In genomic region chr14:21267886-21268611, GRCh38 we compare ENCODE assay signal across 8 cellular contexts. TPM values are rescaled to one million over a fixed set of nuclear protein-coding genes. Genes with fewer than 3 reads are reported as not detected.
DNase-seq lines count a peak whose midpoint lies in the region; ATAC-seq and TF ChIP-seq lines count a peak whose summit lies in the region.

No MANE protein-coding gene starts in this region.

- no peak overlapping the region for H4K5ac ChIP-seq in IMR-90 (ENCODE audit: low read depth, low read length)

- peaks cover 19% of the 10 kb centered on the region for H3K36me3 ChIP-seq in IMR-90 (ENCODE audit: control insufficient read depth, insufficient read depth, low read length)

- no peak overlapping the region for H2BK15ac ChIP-seq in IMR-90 (ENCODE audit: low read depth, low read length)

- DNase-seq in AG04449 (ENCODE audit: low read depth, low spot score) (no peak), IMR-90 (peak; percentile 49), cardiac fibroblast (ENCODE audit: low read depth in 2 of 2) (peak; percentile 32 to 74)
- no peak for DNase-seq in activated CD4-positive, CD25-positive, alpha-beta regulatory T cell treated with anti-CD3 and anti-CD28 coated beads, Interleukin-2, amount 50 U/mL, for 72 hours

- H2BK120ac ChIP-seq in IMR-90 (ENCODE audit: low read depth, low read length) = no peak overlapping the region

- no peak for TF ChIP-seq RAD21 in IMR-90 (IDR thresholded peaks at IDR 0.05; ENCODE audit: low read length)

- no peaks in the 10 kb centered on the region for H3K27me3 ChIP-seq in IMR-90 (ENCODE audit: control insufficient read depth, insufficient read depth, low read length)
- no peaks in the 10 kb centered on the region for H3K27me3 ChIP-seq in mononuclear cell (ENCODE audit: insufficient read depth, low read length)

- H3K4me2 ChIP-seq in IMR-90 (ENCODE audit: low read depth, low read length) = peak overlapping the region; percentile 99

- H3K18ac ChIP-seq in IMR-90 (ENCODE audit: low read depth, low read length) = no peak overlapping the region

- in situ Hi-C loops in IMR-90 (cut with MboI; ENCODE audit: low sequenced_read_pairs) = no loop called here

- POLR2A ChIA-PET in AG04449 (lab: Yijun Ruan, JAX) = interaction anchor here (0.6 to 0.7 kb wide), 2 partner anchors 13 to 26 kb away, joined by 3 read pairs; no protein-coding TSS in a partner anchor
- POLR2A ChIA-PET in IMR-90 (lab: Charles Lee; ENCODE audit: unreplicated experiment) = interaction anchor here (0.5 to 1.0 kb wide), 2 partner anchors 11 to 46 kb away, joined by 3 to 5 read pairs; no protein-coding TSS in a partner anchor

- TF ChIP-seq POLR2A in IMR-90 (IDR thresholded peaks at IDR 0.05; ENCODE audit: low read depth, low read length) = no peak; the same call in 1 of the 2 replicates

- peak overlapping the region; percentile 89 for H2BK5ac ChIP-seq in IMR-90 (ENCODE audit: low read depth, low read length, poor library complexity, severe bottlenecking)

- ATAC-seq in IMR-90 (ENCODE audit: low read depth) = no peak
- no peak for ATAC-seq in GM18868 (IDR thresholded peaks at IDR 0.05; ENCODE audit: unreplicated experiment)
- no peak for ATAC-seq in HG02763 (IDR thresholded peaks at IDR 0.05; ENCODE audit: unreplicated experiment)
- no peak for ATAC-seq in GM18520 (IDR thresholded peaks at IDR 0.05; ENCODE audit: unreplicated experiment)

- H3K27ac ChIP-seq in IMR-90 (ENCODE audit: insufficient read depth, low read length) = peak overlapping the region; percentile 5; the same call in 1 of the 2 replicates

- H2AK9ac ChIP-seq in IMR-90 (replicated peaks; ENCODE audit: low read depth, low read length, poor library complexity) = no peak overlapping the region

- intact Hi-C loops in IMR-90 (cut with micrococcal nuclease) = loop anchor here (5.0 kb wide), 1 partner anchor 114 kb away; the partner anchor contains the start of gene SUPT16H

- peak overlapping the region; percentile 89 for H3K14ac ChIP-seq in IMR-90 (replicated peaks; ENCODE audit: low read depth, low read length)

- H3K79me1 ChIP-seq in IMR-90 (ENCODE audit: low read depth in 1 of 2, low read length in 2 of 2) = peaks cover 4 to 13% of the 10 kb centered on the region in 2 experiments; a peak in 2 of 4 replicates

- H3K4ac ChIP-seq in IMR-90 (ENCODE audit: low read depth, low read length) = 0 out of 2 replicates have a peak overlapping the region, but pooled peaks have one; percentile 34

- H3K9me3 ChIP-seq in IMR-90 (ENCODE audit: control insufficient read depth, insufficient read depth, low read length) = no peaks in the 10 kb centered on the region
- no peaks in the 10 kb centered on the region for H3K9me3 ChIP-seq in mononuclear cell (ENCODE audit: low read depth, low read length)

- peaks cover 10% of the 10 kb centered on the region for H3K4me1 ChIP-seq in IMR-90 (ENCODE audit: control insufficient read depth, insufficient read depth, low read length)
- peaks cover 59% of the 10 kb centered on the region for H3K4me1 ChIP-seq in mononuclear cell (ENCODE audit: insufficient read depth, low read length)

- dilution Hi-C loops in IMR-90 (cut with HindIII; ENCODE audit: low sequenced_read_pairs, unreplicated experiment) = no loop called here

- peak overlapping the region; percentile 51; the same call in 1 of the 2 replicates for H3K56ac ChIP-seq in IMR-90 (ENCODE audit: extremely low read depth, insufficient read depth, low read length)

- H4K20me1 ChIP-seq in IMR-90 (ENCODE audit: insufficient read depth, low read length) = peaks cover 62% of the 10 kb centered on the region

- H2AFZ ChIP-seq in IMR-90 (replicated peaks; ENCODE audit: low read length, poor library complexity) = no peak overlapping the region

- H4K8ac ChIP-seq in IMR-90 (ENCODE audit: low read depth in 2 of 2, low read length in 2 of 2) = no peak overlapping the region

- H3K4me3 ChIP-seq in AG04449 (ENCODE audit: low read depth, low read length) (peak overlapping the region; percentile 90), IMR-90 (ENCODE audit: insufficient read depth, low read depth, low read length) (peak overlapping the region; percentile 93), cardiac fibroblast (replicated peaks in 1 of 2; ENCODE audit: low read depth in 2 of 2, low read length in 2 of 2) (peak overlapping the region; percentile 78 to 95), mononuclear cell (ENCODE audit: low read length) (peak overlapping the region; percentile 100)

- H3K9me1 ChIP-seq in IMR-90 (ENCODE audit: insufficient read depth, low read length) = no peaks in the 10 kb centered on the region; the same call in none of the 2 replicates

- BruUV-seq in IMR-90 (replicated peaks; lab: Mats Ljungman, UMichigan) = no TSS peak

- H2AK5ac ChIP-seq in IMR-90 (ENCODE audit: low read depth, low read length) = no peak overlapping the region

- CTCF ChIA-PET in AG04449 (lab: Yijun Ruan, JAX) (interaction anchor here (1.1 kb wide), 1 partner anchor 297 kb away, joined by 3 read pairs; no protein-coding TSS in a partner anchor), IMR-90 (lab: Yijun Ruan, JAX) (no interaction called here)

- H3K9ac ChIP-seq in IMR-90 (ENCODE audit: low read depth, low read length) = peak overlapping the region; percentile 99

- H2BK20ac ChIP-seq in IMR-90 (ENCODE audit: low read depth, low read length) = no peak overlapping the region

- no peak for TF ChIP-seq CTCF in AG04449 (IDR thresholded peaks at IDR 0.05; ENCODE audit: insufficient read depth, low read length, missing control alignments)
- no peak for TF ChIP-seq CTCF in IMR-90 (conservative IDR thresholded peaks at IDR 0.05; ENCODE audit: low read depth, low read length)
- TF ChIP-seq CTCF in cardiac fibroblast (IDR thresholded peaks at IDR 0.05; ENCODE audit: low read depth, low read length) = no peak

- peak overlapping the region; percentile 95; the same call in 1 of the 2 replicates for H3K23ac ChIP-seq in IMR-90 (ENCODE audit: low read depth, low read length)

- no CpG with 5 or more reads among the region's 16 CpGs for WGBS in IMR-90 (ENCODE audit: extremely low coverage in 2 of 2, insufficient read length in 1 of 2), 2 experiments

- H4K91ac ChIP-seq in IMR-90 (ENCODE audit: insufficient read depth, low read depth, low read length) = no peak overlapping the region

TF ChIP-seq in IMR-90, 13 proteins besides CTCF, POLR2A, EP300 and RAD21:
- TF ChIP-seq RFX5 (IDR thresholded peaks at IDR 0.05; ENCODE audit: low read depth, low read length) (no peak), MXI1 (IDR thresholded peaks at IDR 0.05; ENCODE audit: borderline replicate concordance, low read depth, low read length) (peak; percentile 51; the same call in 1 of the 2 replicates)

RNA-seq across cellular contexts. Expression of gene HNRNPC, which starts 1.2 kb away (rescaled TPM):
- 308 and 548 TPM in 2 replicates for total RNA-seq in IMR-90 (2012; rRNA removed)
- 366 and 615 TPM in 2 replicates for polyA plus RNA-seq in IMR-90 (2012; rRNA removed)
- polyA plus RNA-seq in IMR-90 (2012; cell fraction: cytosol; rRNA removed) = 170 and 542 TPM in 2 replicates
- polyA plus RNA-seq in IMR-90 (2012; cell fraction: nucleus; rRNA removed; ENCODE audit: low replicate concordance) = 75.4 and 293 TPM in 2 replicates
- total RNA-seq in mononuclear cell = 1,082 TPM

RNA-seq across cellular contexts. Expression of gene RPGRIP1, which starts 11.8 kb away (rescaled TPM):
- total RNA-seq in IMR-90 (2012; rRNA removed) = not detected in 2 replicates
- not detected in 2 replicates for polyA plus RNA-seq in IMR-90 (2012; rRNA removed)
- not detected in 2 replicates for polyA plus RNA-seq in IMR-90 (2012; cell fraction: cytosol; rRNA removed)
- not detected in 2 replicates for polyA plus RNA-seq in IMR-90 (2012; cell fraction: nucleus; rRNA removed; ENCODE audit: low replicate concordance)
- total RNA-seq in mononuclear cell = 0.42 TPM

Comparison
In these comparisons a context has a peak if more than half of its experiments do, and no peak if none do; other contexts are left out.
1. DNase-seq: peak in IMR-90 (single experiment) and cardiac fibroblast (2 of 2); none in AG04449 (single experiment) and activated CD4-positive, CD25-positive, alpha-beta regulatory T cell treated with anti-CD3 and anti-CD28 coated beads, Interleukin-2, amount 50 U/mL, for 72 hours (single experiment).
2. Peak in every context shown above with its lines, with median percentiles within 50 percentile points of each other: H3K4me3 ChIP-seq.